ENCODE assay signal across 8 cellular contexts in the genomic region with DNA sequence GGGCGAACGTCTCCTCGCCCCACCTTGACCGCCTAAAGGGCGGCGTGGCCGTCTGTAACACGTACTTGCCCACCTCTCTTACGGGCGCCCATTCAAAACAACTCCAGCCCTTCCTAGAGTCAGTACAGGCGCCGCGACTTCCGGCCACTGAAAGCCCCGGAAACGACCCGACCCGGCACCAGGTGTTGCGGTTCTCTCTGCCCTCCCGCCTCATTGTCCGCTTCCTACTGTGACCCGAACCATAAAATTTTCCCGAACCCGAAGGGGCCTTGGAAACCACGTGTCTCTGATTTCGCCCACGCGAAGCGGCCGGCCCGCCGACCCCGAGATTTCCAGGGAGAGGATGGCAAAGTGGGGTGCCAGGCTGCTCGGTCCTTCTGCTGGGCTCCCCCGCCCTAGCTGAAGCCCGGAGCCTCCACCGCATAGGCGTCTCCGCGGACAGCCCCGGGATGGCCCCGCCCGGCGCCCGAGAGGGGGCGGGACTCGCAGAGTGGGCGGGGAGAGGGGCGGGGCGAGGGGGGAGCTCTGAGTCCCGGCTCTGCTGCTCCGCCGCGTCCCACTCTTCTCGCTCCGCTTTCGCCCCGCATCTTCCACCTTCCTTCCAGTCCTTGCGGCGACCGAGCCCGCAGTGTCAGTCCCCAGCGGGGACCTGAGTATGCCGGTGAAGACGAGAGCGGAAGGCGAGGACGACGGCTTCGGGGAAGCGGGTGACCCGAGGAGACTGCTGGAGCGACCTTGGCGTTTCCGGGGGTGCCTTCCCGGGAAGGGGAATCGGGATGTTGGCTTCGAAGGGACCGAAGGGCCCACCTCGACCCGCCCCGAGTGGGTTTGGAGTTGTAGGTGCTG. TPM values are rescaled to one million over a fixed set of nuclear protein-coding genes. Genes with fewer than 3 reads are reported as not detected.
A peak's percentile ranks its signal among the peaks of the same experiment; 100 is the strongest.
DNase-seq lines count a peak whose midpoint lies in the region; TF ChIP-seq lines count a peak whose summit lies in the region.

No MANE protein-coding gene starts in this region.

- no peaks in the 10 kb centered on the region for H3K27me3 Mint-ChIP-seq in nephron (ENCODE audit: low read depth)

- peak overlapping the region; percentile 96 to 98 (median 98) for H3K4me3 Mint-ChIP-seq in nephron

- no peak for TF ChIP-seq CTCF in LNCaP clone FGC (IDR thresholded peaks at IDR 0.05; ENCODE audit: control insufficient read depth, extremely low read depth, insufficient read depth)
- no peak for TF ChIP-seq CTCF in RWPE1 (conservative IDR thresholded peaks at IDR 0.05; ENCODE audit: low read depth)
- no peak for TF ChIP-seq CTCF in fibroblast of the aortic adventitia (IDR thresholded peaks at IDR 0.05; ENCODE audit: insufficient read depth, low read length)
- TF ChIP-seq CTCF in nephron (IDR thresholded peaks at IDR 0.05; ENCODE audit: unreplicated experiment in 3 of 3) = no peak

- H3K36me3 Mint-ChIP-seq in nephron (ENCODE audit: low read depth) = peaks cover 3% of the 10 kb centered on the region

- H3K4me3 ChIP-seq in LNCaP clone FGC (ENCODE audit: low read depth, low read length) = peak overlapping the region; percentile 76
- peak overlapping the region; percentile 94 for H3K4me3 ChIP-seq in fibroblast of the aortic adventitia (ENCODE audit: low read depth, low read length)

- CTCF ChIA-PET in RWPE1 (lab: Yijun Ruan, JAX) = interaction anchor here (0.6 to 4.2 kb wide), 4 partner anchors 10 to 173 kb away, joined by 3 to 40 read pairs (median 4); no protein-coding TSS in a partner anchor

- peaks cover 39% of the 10 kb centered on the region for H3K4me1 Mint-ChIP-seq in nephron

- H3K27ac Mint-ChIP-seq in nephron = peak overlapping the region; percentile 99 to 100 (median 99)

- H3K9me3 Mint-ChIP-seq in nephron = no peaks in the 10 kb centered on the region

- peak; percentile 94 for DNase-seq in Daoy (ENCODE audit: low read depth)
- peak; percentile 84 for DNase-seq in H4 (ENCODE audit: low spot score)
- peak; percentile 80 for DNase-seq in LNCaP clone FGC (ENCODE audit: low read depth)
- peak; percentile 94 for DNase-seq in RWPE1 (ENCODE audit: low spot score)
- DNase-seq in activated T-helper 9 cell treated with anti-CD3 and anti-CD28 coated beads, Interleukin-2, amount 50 U/mL, for 16 hours (ENCODE audit: low read depth) = peak; percentile 75
- DNase-seq in fibroblast of the aortic adventitia (ENCODE audit: low read depth) = peak; percentile 92
- DNase-seq in stimulated activated naive CD4-positive, alpha-beta T cell treated with Interleukin-2 at 50 U/mL for 16 hours (lab: John Stamatoyannopoulos, UW) = peak; percentile 87

- peak overlapping the region; percentile 95 for H3K27ac ChIP-seq in RWPE1

- POLR2A ChIA-PET in RWPE1 (lab: Yijun Ruan, JAX; ENCODE audit: low non-redundant PET) = interaction anchor here (0.6 to 2.0 kb wide), 6 partner anchors 8 to 239 kb away, joined by 3 to 7 read pairs (median 4); a partner anchor contains a TSS

RNA-seq across cellular contexts. Expression of a gene that starts 0.7 kb away (rescaled TPM):
- total RNA-seq in Daoy (2014; rRNA removed; shearing (Covaris generic)) = 109 and 136 TPM in 2 replicates
- total RNA-seq in H4 (2014; rRNA removed; shearing (Covaris generic)) = 25.7 and 37.0 TPM in 2 replicates
- 33.9 and 40.8 TPM in 2 replicates for total RNA-seq in fibroblast of the aortic adventitia (ENCODE audit: low replicate concordance)

RNA-seq across cellular contexts. Expression of a gene that starts 21.0 kb away (rescaled TPM):
- not detected in 2 replicates for total RNA-seq in Daoy (2014; rRNA removed; shearing (Covaris generic))
- total RNA-seq in H4 (2014; rRNA removed; shearing (Covaris generic)) = 0.19 TPM in 1 of 2 replicates, not detected in the other
- not detected in 2 replicates for total RNA-seq in fibroblast of the aortic adventitia (ENCODE audit: low replicate concordance)

RNA-seq across cellular contexts. Expression of a gene that starts 31.9 kb away (rescaled TPM):
- 121 and 122 TPM in 2 replicates for total RNA-seq in Daoy (2014; rRNA removed; shearing (Covaris generic))
- total RNA-seq in H4 (2014; rRNA removed; shearing (Covaris generic)) = 137 and 245 TPM in 2 replicates
- 37.4 and 63.4 TPM in 2 replicates for total RNA-seq in fibroblast of the aortic adventitia (ENCODE audit: low replicate concordance)

Comparison
In these comparisons a context has a peak if more than half of its experiments do, and no peak if none do; other contexts are left out.
1. Peak in every context shown above with its lines: DNase-seq, H3K4me3 ChIP-seq and H3K27ac ChIP-seq.